21 cellular contexts compared by ENCODE assay signal in genomic region chr4:42483426-42484379, GRCh38.
A peak's percentile ranks its signal among the peaks of the same experiment; 100 is the strongest.
DNase-seq lines count a peak whose midpoint lies in the region; ATAC-seq and TF ChIP-seq lines count a peak whose summit lies in the region.
"Had no signal": no experiment of that assay in that cellular context is flagged by ENCODE, and none has a peak within 500 bp of the region (broad histone marks: within the 10 kb centered on the region; RNA-seq: fewer than 3 reads in every experiment).

No MANE protein-coding gene starts in this region.

- ATAC-seq in HG03565 (IDR thresholded peaks at IDR 0.05; ENCODE audit: unreplicated experiment), result no peak
- ATAC-seq: activated CD8-positive, alpha-beta T cell treated with anti-CD3 and anti-CD28 coated beads for 36 hours; left lobe of liver had no signal

- no peak overlapping the region for H2BK15ac ChIP-seq in mesenchymal stem cell (ENCODE audit: low read depth, poor library complexity, severe bottlenecking)

- no peak overlapping the region for H2AK5ac ChIP-seq in mesenchymal stem cell (ENCODE audit: low read length, severe bottlenecking)

- H3K9ac ChIP-seq in HUES6 (ENCODE audit: low read length), result no peak overlapping the region
- peak overlapping the region; percentile 8 for H3K9ac ChIP-seq in mesenchymal stem cell (ENCODE audit: low read length)

- no peak overlapping the region for H2BK120ac ChIP-seq in mesenchymal stem cell (ENCODE audit: low read depth, low read length)

- WGBS in mesenchymal stem cell, result 82% methylated on average over 4 of the region's 9 CpGs

- no peaks in the 10 kb centered on the region for H3K9me3 ChIP-seq in HUES6 (ENCODE audit: control insufficient read depth, insufficient read depth, low read depth, low read length)
- H3K9me3 ChIP-seq in mesenchymal stem cell (ENCODE audit: control insufficient read depth, low read length), result no peaks in the 10 kb centered on the region
- H3K9me3 ChIP-seq: testis had no signal

- no peak overlapping the region for H3K4ac ChIP-seq in mesenchymal stem cell (ENCODE audit: low read depth in 1 of 2, low read length in 2 of 2)

- no peak overlapping the region for H2BK12ac ChIP-seq in mesenchymal stem cell (ENCODE audit: low read length in 2 of 2)

- TF ChIP-seq CTCF in cardiac fibroblast (IDR thresholded peaks at IDR 0.05; ENCODE audit: low read depth, low read length), result no peak

- H3K79me2 ChIP-seq in ACC112 (ENCODE audit: control insufficient read depth, insufficient read depth, low read length, unreplicated experiment), result no peaks in the 10 kb centered on the region

- no peak overlapping the region for H3K23ac ChIP-seq in mesenchymal stem cell (ENCODE audit: low read length in 2 of 2)

- peak; percentile 48 to 61 for DNase-seq in cardiac fibroblast (ENCODE audit: low read depth in 2 of 2)
- no peak for DNase-seq in mesenchymal stem cell
- DNase-seq in SW 1271 (lab: John Stamatoyannopoulos, UW), result no peak
- no peak for DNase-seq in DMS153 (lab: John Stamatoyannopoulos, UW)
- DNase-seq in activated CD4-positive, alpha-beta T cell treated with anti-CD3 and anti-CD28 coated beads for 4 hours, result no peak
- DNase-seq: activated CD8-positive, alpha-beta T cell treated with anti-CD3 and anti-CD28 coated beads for 36 hours; activated T-cell treated with anti-CD3 and anti-CD28 coated beads, Interleukin-2, amount 50 U/mL, for 48 hours; CD4-positive, CD25-positive, alpha-beta regulatory T cell; GOT3; Karpas-422; NCI-H1092 treated with DMSO at 0.1 percent for 48 hours; NCI-H2107; NCI-H526 treated with DMSO at 0.1 percent for 48 hours; SIG-M5; testis had no signal

- no peak overlapping the region for H4K91ac ChIP-seq in mesenchymal stem cell (ENCODE audit: low read length)

- H3K4me3 ChIP-seq in ACC112 (ENCODE audit: low read depth, low read length), result no peak overlapping the region
- no peak overlapping the region for H3K4me3 ChIP-seq in HUES6 (ENCODE audit: low read depth, low read length)
- no peak overlapping the region for H3K4me3 ChIP-seq in cardiac fibroblast (replicated peaks in 1 of 2; ENCODE audit: low read depth in 2 of 2, low read length in 2 of 2)
- peak overlapping the region in 1 of 2 experiments; percentile 4 for H3K4me3 ChIP-seq in mesenchymal stem cell (ENCODE audit: insufficient read depth in 1 of 2, low read depth in 1 of 2, low read length in 2 of 2)
- H3K4me3 ChIP-seq: coronary artery, testis had no signal

- H2BK5ac ChIP-seq in mesenchymal stem cell (ENCODE audit: low read depth, low read length, poor library complexity, severe bottlenecking), result no peak overlapping the region

- H3K4me2 ChIP-seq in mesenchymal stem cell (ENCODE audit: low read length, poor library complexity, severe bottlenecking), result no peak overlapping the region

- H3K36me3 ChIP-seq in ACC112 (ENCODE audit: insufficient read depth, low read length) (no peaks in the 10 kb centered on the region), HUES6 (ENCODE audit: control insufficient read depth, insufficient read depth, low read length) (no peaks in the 10 kb centered on the region), mesenchymal stem cell (ENCODE audit: control insufficient read depth in 1 of 2, insufficient read depth in 2 of 2, low read depth in 1 of 2, low read length in 2 of 2) (no peaks in the 10 kb centered on the region)

- no peak overlapping the region for H3K18ac ChIP-seq in mesenchymal stem cell (ENCODE audit: low read depth in 1 of 2, low read length in 2 of 2)

- H3K27me3 ChIP-seq in ACC112 (ENCODE audit: insufficient read depth, low read length), result peaks cover 4% of the 10 kb centered on the region
- H3K27me3 ChIP-seq in HUES6 (ENCODE audit: control insufficient read depth, insufficient read depth, low read length), result no peaks in the 10 kb centered on the region
- peaks cover 0 to 28% of the 10 kb centered on the region in 2 experiments for H3K27me3 ChIP-seq in mesenchymal stem cell (ENCODE audit: control insufficient read depth in 1 of 2, insufficient read depth in 1 of 2, low read length in 2 of 2)
- H3K27me3 ChIP-seq: testis had no signal

- H3K79me1 ChIP-seq in mesenchymal stem cell (replicated peaks; ENCODE audit: low read length, poor library complexity, severe bottlenecking), result no peaks in the 10 kb centered on the region

- H2AFZ ChIP-seq in ACC112 (ENCODE audit: low read length, unreplicated experiment), result no peak overlapping the region
- H2AFZ ChIP-seq in mesenchymal stem cell (ENCODE audit: low read depth, low read length), result no peak overlapping the region

- H3K27ac ChIP-seq in ACC112 (ENCODE audit: low read depth, low read length), result peak overlapping the region; percentile 24; the same call in 1 of the 2 replicates
- H3K27ac ChIP-seq in HUES6 (ENCODE audit: low read depth, low read length), result 0 out of 2 replicates have a peak overlapping the region, but pooled peaks have one; percentile 29
- H3K27ac ChIP-seq in mesenchymal stem cell (ENCODE audit: low read length, poor library complexity, severe bottlenecking), result no peak overlapping the region
- H3K27ac ChIP-seq: coronary artery, testis, VCaP had no signal

- H3K14ac ChIP-seq in mesenchymal stem cell (ENCODE audit: low read length in 2 of 2), result no peak overlapping the region

- H4K8ac ChIP-seq in mesenchymal stem cell (ENCODE audit: low read length), result no peak overlapping the region

- H3K4me1 ChIP-seq in ACC112 (ENCODE audit: control insufficient read depth, insufficient read depth, low read length, unreplicated experiment) (peaks cover 10% of the 10 kb centered on the region), HUES6 (ENCODE audit: control insufficient read depth, insufficient read depth, low read length) (peaks cover 62% of the 10 kb centered on the region), mesenchymal stem cell (ENCODE audit: control insufficient read depth, insufficient read depth, low read depth, low read length) (peaks cover 1% of the 10 kb centered on the region)
- H3K4me1 ChIP-seq: testis had no signal

Comparison
In these comparisons a context has a peak if more than half of its experiments do, and no peak if none do; other contexts are left out.
1. DNase-seq: peak in cardiac fibroblast (2 of 2); none in mesenchymal stem cell (single experiment), SW 1271 (0 of 2), DMS153 (single experiment) and activated CD4-positive, alpha-beta T cell treated with anti-CD3 and anti-CD28 coated beads for 4 hours (0 of 2).